In genomic region chr17:62753562-62753961, GRCh38 we compare ENCODE assay signal across 37 cellular contexts. TPM values are rescaled to one million over a fixed set of nuclear protein-coding genes. Genes with fewer than 3 reads are reported as not detected.
"Had no signal": no experiment of that assay in that cellular context is flagged by ENCODE, and none has a peak within 500 bp of the region (broad histone marks: within the 10 kb centered on the region; RNA-seq: fewer than 3 reads in every experiment).

No MANE protein-coding gene starts in this region.

- H3K4me1 Mint-ChIP-seq: activated B cell treated with CpG ODN at 0.5 μM for 24 hours; activated CD8-positive, alpha-beta memory T cell treated with anti-CD3 and anti-CD28 coated beads, Interleukin-2, amount 10 ng/mL, durations not matched to agents 7 days and 5 days; activated naive CD4-positive, alpha-beta T cell treated with anti-CD3 and anti-CD28 coated beads, Interleukin-2, amount 10 ng/mL, durations not matched to agents 7 days and 5 days; activated naive CD8-positive, alpha-beta T cell treated with anti-CD3 and anti-CD28 coated beads, Interleukin-2, amount 10 ng/mL, durations not matched to agents 7 days and 5 days; T-cell had no signal

- H3K27me3 Mint-ChIP-seq: activated B cell treated with CpG ODN at 0.5 μM for 24 hours; activated naive CD8-positive, alpha-beta T cell treated with anti-CD3 and anti-CD28 coated beads, Interleukin-2, amount 10 ng/mL, durations not matched to agents 7 days and 5 days; T-cell had no signal

- H3K4me3 ChIP-seq: ascending aorta, breast epithelium, cardiac muscle cell, coronary artery, dorsolateral prefrontal cortex, esophagus muscularis mucosa, gastroesophageal sphincter, heart right ventricle had no signal

- H3K27me3 ChIP-seq: ascending aorta, breast epithelium, cardiac muscle cell, dorsolateral prefrontal cortex, esophagus muscularis mucosa, foreskin keratinocyte had no signal

- H3K27ac ChIP-seq: ascending aorta, breast epithelium, cardiac muscle cell, coronary artery, dorsolateral prefrontal cortex, esophagus muscularis mucosa, foreskin keratinocyte, gastroesophageal sphincter, heart right ventricle, WERI-Rb-1 had no signal

- H3K27ac Mint-ChIP-seq: activated B cell treated with CpG ODN at 0.5 μM for 24 hours; activated CD8-positive, alpha-beta memory T cell treated with anti-CD3 and anti-CD28 coated beads, Interleukin-2, amount 10 ng/mL, durations not matched to agents 7 days and 5 days; activated CD8-positive, alpha-beta T cell treated with anti-CD3 and anti-CD28 coated beads for 36 hours; activated naive CD4-positive, alpha-beta T cell treated with anti-CD3 and anti-CD28 coated beads, Interleukin-2, amount 10 ng/mL, durations not matched to agents 7 days and 5 days; activated naive CD4-positive, alpha-beta T cell treated with anti-CD3 and anti-CD28 coated beads, Interleukin-2, amount 50 U/mL, for 72 hours; activated naive CD8-positive, alpha-beta T cell treated with anti-CD3 and anti-CD28 coated beads, Interleukin-2, amount 10 ng/mL, durations not matched to agents 7 days and 5 days; activated T-cell treated with anti-CD3 and anti-CD28 coated beads, Interleukin-2, amount 50 U/mL, for 24 hours; activated T-cell treated with anti-CD3 and anti-CD28 coated beads, Interleukin-2, amount 50 U/mL, for 72 hours; dendritic cell treated with granulocyte-macrophage colony-stimulating factor and Interleukin-4, amounts not matched to agents 40 ng/mL and 50 ng/mL, for 4 days; T-cell; T-helper 1 cell treated with Interleukin-12 subunit alpha and Interleukin-12 subunit beta and Interleukin-4 antibody, amounts not matched to agents 30 μg/mL and 1 μg/mL, for 36 hours; T-helper 2 cell treated with Interferon-gamma antibody and Interleukin-4, amounts not matched to agents 5 μg/mL and 100 μg/mL, for 36 hours had no signal

- H3K36me3 ChIP-seq: ascending aorta, breast epithelium, cardiac muscle cell, esophagus muscularis mucosa, gastroesophageal sphincter, heart right ventricle, WERI-Rb-1 had no signal

- H3K9me3 Mint-ChIP-seq: activated B cell treated with CpG ODN at 0.5 μM for 24 hours; activated CD8-positive, alpha-beta T cell treated with anti-CD3 and anti-CD28 coated beads for 36 hours; activated naive CD4-positive, alpha-beta T cell treated with anti-CD3 and anti-CD28 coated beads, Interleukin-2, amount 10 ng/mL, durations not matched to agents 7 days and 5 days; activated naive CD4-positive, alpha-beta T cell treated with anti-CD3 and anti-CD28 coated beads, Interleukin-2, amount 50 U/mL, for 72 hours; activated naive CD8-positive, alpha-beta T cell treated with anti-CD3 and anti-CD28 coated beads, Interleukin-2, amount 10 ng/mL, durations not matched to agents 7 days and 5 days; activated T-cell treated with anti-CD3 and anti-CD28 coated beads, Interleukin-2, amount 50 U/mL, for 24 hours; activated T-cell treated with anti-CD3 and anti-CD28 coated beads, Interleukin-2, amount 50 U/mL, for 72 hours; dendritic cell treated with granulocyte-macrophage colony-stimulating factor and Interleukin-4, amounts not matched to agents 40 ng/mL and 50 ng/mL, for 4 days; T-cell; T-helper 1 cell treated with Interleukin-12 subunit alpha and Interleukin-12 subunit beta and Interleukin-4 antibody, amounts not matched to agents 30 μg/mL and 1 μg/mL, for 36 hours; T-helper 2 cell treated with Interferon-gamma antibody and Interleukin-4, amounts not matched to agents 5 μg/mL and 100 μg/mL, for 36 hours had no signal

- DNase-seq: activated B cell treated with CpG ODN at 0.5 μM for 24 hours; activated CD4-positive, alpha-beta T cell treated with anti-CD3 and anti-CD28 coated beads for 48 hours; activated CD4-positive, alpha-beta T cell treated with anti-CD3 and anti-CD28 coated beads, Interleukin-2, amount 50 U/mL, for 1 hour; activated CD4-positive, alpha-beta T cell treated with anti-CD3 and anti-CD28 coated beads, Interleukin-2, amount 50 U/mL, for 48 hours; activated CD8-positive, alpha-beta memory T cell treated with anti-CD3 and anti-CD28 coated beads, Interleukin-2, amount 10 ng/mL, durations not matched to agents 7 days and 5 days; activated CD8-positive, alpha-beta memory T cell treated with anti-CD3 and anti-CD28 coated beads, Interleukin-2, amount 50 U/mL, for 4 hours; activated CD8-positive, alpha-beta T cell treated with anti-CD3 and anti-CD28 coated beads for 36 hours; activated gamma-delta T cell; activated naive CD4-positive, alpha-beta T cell; activated naive CD4-positive, alpha-beta T cell treated with anti-CD3 and anti-CD28 coated beads, Interleukin-2, amount 10 ng/mL, durations not matched to agents 7 days and 5 days; activated naive CD8-positive, alpha-beta T cell treated with anti-CD3 and anti-CD28 coated beads, Interleukin-2, amount 10 ng/mL, durations not matched to agents 7 days and 5 days; activated T-cell treated with anti-CD3 and anti-CD28 coated beads for 4 hours; activated T-cell treated with anti-CD3 and anti-CD28 coated beads, Interleukin-2, amount 50 U/mL, for 24 hours; activated T-cell treated with anti-CD3 and anti-CD28 coated beads, Interleukin-2, amount 50 U/mL, for 72 hours; central memory CD4-positive, alpha-beta T cell; dorsolateral prefrontal cortex; effector memory CD4-positive, alpha-beta T cell; erythroblast; foreskin keratinocyte; heart right ventricle; T-cell; T1000; WERI-Rb-1 had no signal

- H3K9me3 ChIP-seq: ascending aorta, breast epithelium, esophagus muscularis mucosa, gastroesophageal sphincter, heart right ventricle had no signal

- H3K4me1 ChIP-seq: ascending aorta, breast epithelium had no signal

- H3K4me3 Mint-ChIP-seq: activated B cell treated with CpG ODN at 0.5 μM for 24 hours; activated CD8-positive, alpha-beta memory T cell treated with anti-CD3 and anti-CD28 coated beads, Interleukin-2, amount 10 ng/mL, durations not matched to agents 7 days and 5 days; activated CD8-positive, alpha-beta T cell treated with anti-CD3 and anti-CD28 coated beads for 36 hours; activated naive CD4-positive, alpha-beta T cell treated with anti-CD3 and anti-CD28 coated beads, Interleukin-2, amount 10 ng/mL, durations not matched to agents 7 days and 5 days; activated naive CD8-positive, alpha-beta T cell treated with anti-CD3 and anti-CD28 coated beads, Interleukin-2, amount 10 ng/mL, durations not matched to agents 7 days and 5 days; activated T-cell treated with anti-CD3 and anti-CD28 coated beads, Interleukin-2, amount 50 U/mL, for 24 hours; activated T-cell treated with anti-CD3 and anti-CD28 coated beads, Interleukin-2, amount 50 U/mL, for 72 hours; brain; dendritic cell treated with granulocyte-macrophage colony-stimulating factor and Interleukin-4, amounts not matched to agents 40 ng/mL and 50 ng/mL, for 4 days; T-cell; T-helper 1 cell treated with Interleukin-12 subunit alpha and Interleukin-12 subunit beta and Interleukin-4 antibody, amounts not matched to agents 30 μg/mL and 1 μg/mL, for 36 hours; T-helper 2 cell treated with Interferon-gamma antibody and Interleukin-4, amounts not matched to agents 5 μg/mL and 100 μg/mL, for 36 hours had no signal

- ATAC-seq: activated CD4-positive, CD25-positive, alpha-beta regulatory T cell treated with anti-CD3 and anti-CD28 coated beads, Interleukin-2, amount 50 U/mL, for 24 hours; activated CD8-positive, alpha-beta memory T cell treated with anti-CD3 and anti-CD28 coated beads, Interleukin-2, amount 10 ng/mL, durations not matched to agents 7 days and 5 days; activated CD8-positive, alpha-beta T cell treated with anti-CD3 and anti-CD28 coated beads for 36 hours; activated naive CD4-positive, alpha-beta T cell treated with anti-CD3 and anti-CD28 coated beads, Interleukin-2, amount 50 U/mL, for 72 hours; activated T-cell treated with anti-CD3 and anti-CD28 coated beads, Interleukin-2, amount 50 U/mL, for 72 hours; foreskin keratinocyte; T-cell had no signal

- H3K36me3 Mint-ChIP-seq: activated CD8-positive, alpha-beta memory T cell treated with anti-CD3 and anti-CD28 coated beads, Interleukin-2, amount 10 ng/mL, durations not matched to agents 7 days and 5 days; activated naive CD4-positive, alpha-beta T cell treated with anti-CD3 and anti-CD28 coated beads, Interleukin-2, amount 10 ng/mL, durations not matched to agents 7 days and 5 days; activated naive CD4-positive, alpha-beta T cell treated with anti-CD3 and anti-CD28 coated beads, Interleukin-2, amount 50 U/mL, for 72 hours; activated naive CD8-positive, alpha-beta T cell treated with anti-CD3 and anti-CD28 coated beads, Interleukin-2, amount 10 ng/mL, durations not matched to agents 7 days and 5 days; brain; T-cell had no signal

RNA-seq across cellular contexts. Expression of gene MARCHF10, which starts 54.6 kb away (rescaled TPM):
- total RNA-seq: activated B cell treated with CpG ODN at 0.5 μM for 24 hours; activated CD8-positive, alpha-beta memory T cell treated with anti-CD3 and anti-CD28 coated beads for 36 hours; activated CD8-positive, alpha-beta memory T cell treated with anti-CD3 and anti-CD28 coated beads, Interleukin-2, amount 10 ng/mL, durations not matched to agents 7 days and 5 days; activated CD8-positive, alpha-beta T cell treated with anti-CD3 and anti-CD28 coated beads for 36 hours; activated naive CD4-positive, alpha-beta T cell treated with anti-CD3 and anti-CD28 coated beads, Interleukin-2, amount 50 U/mL, for 72 hours; activated T-cell treated with anti-CD3 and anti-CD28 coated beads, Interleukin-2, amount 50 U/mL, for 72 hours; ascending aorta; foreskin keratinocyte; glomerular endothelial cell; heart right ventricle had no signal
